1 cellular context compared by ENCODE assay signal in the genomic region with DNA sequence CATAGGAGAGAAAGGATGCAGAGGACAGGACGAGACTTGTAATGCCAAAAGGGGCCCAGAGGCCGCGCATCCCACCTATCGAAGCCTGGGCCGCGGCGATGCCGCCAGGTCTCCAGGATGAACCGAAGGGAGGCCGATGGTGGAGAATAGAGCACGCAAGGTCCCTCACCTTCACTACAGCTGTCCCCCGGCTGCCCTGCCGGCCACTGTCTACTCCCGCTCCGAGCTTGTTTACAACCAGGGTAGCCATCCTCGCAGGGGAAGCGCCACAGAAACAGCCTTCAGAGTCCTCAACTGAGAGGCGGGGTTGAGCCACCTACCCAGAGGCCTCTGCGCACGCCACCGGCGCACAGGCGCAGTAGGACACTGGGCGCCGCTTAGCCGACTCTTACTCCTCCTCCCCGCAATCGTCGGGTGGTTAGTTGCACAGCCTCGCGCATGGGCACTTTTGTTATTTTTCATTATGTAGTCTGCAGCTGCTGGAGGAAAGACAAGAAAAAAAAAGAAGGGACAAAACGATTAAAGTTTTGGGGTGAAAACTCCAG.
A peak's percentile ranks its signal among the peaks of the same experiment; 100 is the strongest.
TF ChIP-seq lines count a peak whose summit lies in the region.

A gene (minus strand): TSS at position 309 of the 545 bp plus-strand sequence. CDS start 59 bp downstream, at position 250.

TF ChIP-seq in HepG2, 621 proteins besides CTCF, POLR2A, EP300 and RAD21 (continued from another document and continues in another):
- TF ChIP-seq, protein P1, sequence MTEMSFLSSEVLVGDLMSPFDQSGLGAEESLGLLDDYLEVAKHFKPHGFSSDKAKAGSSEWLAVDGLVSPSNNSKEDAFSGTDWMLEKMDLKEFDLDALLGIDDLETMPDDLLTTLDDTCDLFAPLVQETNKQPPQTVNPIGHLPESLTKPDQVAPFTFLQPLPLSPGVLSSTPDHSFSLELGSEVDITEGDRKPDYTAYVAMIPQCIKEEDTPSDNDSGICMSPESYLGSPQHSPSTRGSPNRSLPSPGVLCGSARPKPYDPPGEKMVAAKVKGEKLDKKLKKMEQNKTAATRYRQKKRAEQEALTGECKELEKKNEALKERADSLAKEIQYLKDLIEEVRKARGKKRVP (CRISPR knock-in tag; IDR thresholded peaks at IDR 0.05): no peak; a peak in 1 of 4 replicates
- TF ChIP-seq, protein P2, sequence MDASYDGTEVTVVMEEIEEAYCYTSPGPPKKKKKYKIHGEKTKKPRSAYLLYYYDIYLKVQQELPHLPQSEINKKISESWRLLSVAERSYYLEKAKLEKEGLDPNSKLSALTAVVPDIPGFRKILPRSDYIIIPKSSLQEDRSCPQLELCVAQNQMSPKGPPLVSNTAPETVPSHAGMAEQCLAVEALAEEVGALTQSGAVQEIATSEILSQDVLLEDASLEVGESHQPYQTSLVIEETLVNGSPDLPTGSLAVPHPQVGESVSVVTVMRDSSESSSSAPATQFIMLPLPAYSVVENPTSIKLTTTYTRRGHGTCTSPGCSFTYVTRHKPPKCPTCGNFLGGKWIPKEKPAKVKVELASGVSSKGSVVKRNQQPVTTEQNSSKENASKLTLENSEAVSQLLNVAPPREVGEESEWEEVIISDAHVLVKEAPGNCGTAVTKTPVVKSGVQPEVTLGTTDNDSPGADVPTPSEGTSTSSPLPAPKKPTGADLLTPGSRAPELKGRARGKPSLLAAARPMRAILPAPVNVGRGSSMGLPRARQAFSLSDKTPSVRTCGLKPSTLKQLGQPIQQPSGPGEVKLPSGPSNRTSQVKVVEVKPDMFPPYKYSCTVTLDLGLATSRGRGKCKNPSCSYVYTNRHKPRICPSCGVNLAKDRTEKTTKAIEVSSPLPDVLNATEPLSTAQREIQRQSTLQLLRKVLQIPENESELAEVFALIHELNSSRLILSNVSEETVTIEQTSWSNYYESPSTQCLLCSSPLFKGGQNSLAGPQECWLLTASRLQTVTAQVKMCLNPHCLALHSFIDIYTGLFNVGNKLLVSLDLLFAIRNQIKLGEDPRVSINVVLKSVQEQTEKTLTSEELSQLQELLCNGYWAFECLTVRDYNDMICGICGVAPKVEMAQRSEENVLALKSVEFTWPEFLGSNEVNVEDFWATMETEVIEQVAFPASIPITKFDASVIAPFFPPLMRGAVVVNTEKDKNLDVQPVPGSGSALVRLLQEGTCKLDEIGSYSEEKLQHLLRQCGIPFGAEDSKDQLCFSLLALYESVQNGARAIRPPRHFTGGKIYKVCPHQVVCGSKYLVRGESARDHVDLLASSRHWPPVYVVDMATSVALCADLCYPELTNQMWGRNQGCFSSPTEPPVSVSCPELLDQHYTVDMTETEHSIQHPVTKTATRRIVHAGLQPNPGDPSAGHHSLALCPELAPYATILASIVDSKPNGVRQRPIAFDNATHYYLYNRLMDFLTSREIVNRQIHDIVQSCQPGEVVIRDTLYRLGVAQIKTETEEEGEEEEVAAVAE (CRISPR knock-in tag; IDR thresholded peaks at IDR 0.05; ENCODE audit: borderline replicate concordance): no peak
- TF ChIP-seq SUZ12 (IDR thresholded peaks at IDR 0.05; ENCODE audit: low read depth, low read length): peak; percentile 33; the same call in 1 of the 2 replicates
- no peak for TF ChIP-seq SATB2 (CRISPR knock-in tag; IDR thresholded peaks at IDR 0.05)
- no peak for TF ChIP-seq SOX5 (CRISPR knock-in tag; IDR thresholded peaks at IDR 0.05; ENCODE audit: borderline replicate concordance)
- no peak for TF ChIP-seq ZNF773 (CRISPR knock-in tag; IDR thresholded peaks at IDR 0.05; ENCODE audit: borderline replicate concordance)
- no peak; the same call in 1 of the 2 replicates for TF ChIP-seq ZMYM4 (CRISPR knock-in tag; IDR thresholded peaks at IDR 0.05)
- TF ChIP-seq, protein P3, sequence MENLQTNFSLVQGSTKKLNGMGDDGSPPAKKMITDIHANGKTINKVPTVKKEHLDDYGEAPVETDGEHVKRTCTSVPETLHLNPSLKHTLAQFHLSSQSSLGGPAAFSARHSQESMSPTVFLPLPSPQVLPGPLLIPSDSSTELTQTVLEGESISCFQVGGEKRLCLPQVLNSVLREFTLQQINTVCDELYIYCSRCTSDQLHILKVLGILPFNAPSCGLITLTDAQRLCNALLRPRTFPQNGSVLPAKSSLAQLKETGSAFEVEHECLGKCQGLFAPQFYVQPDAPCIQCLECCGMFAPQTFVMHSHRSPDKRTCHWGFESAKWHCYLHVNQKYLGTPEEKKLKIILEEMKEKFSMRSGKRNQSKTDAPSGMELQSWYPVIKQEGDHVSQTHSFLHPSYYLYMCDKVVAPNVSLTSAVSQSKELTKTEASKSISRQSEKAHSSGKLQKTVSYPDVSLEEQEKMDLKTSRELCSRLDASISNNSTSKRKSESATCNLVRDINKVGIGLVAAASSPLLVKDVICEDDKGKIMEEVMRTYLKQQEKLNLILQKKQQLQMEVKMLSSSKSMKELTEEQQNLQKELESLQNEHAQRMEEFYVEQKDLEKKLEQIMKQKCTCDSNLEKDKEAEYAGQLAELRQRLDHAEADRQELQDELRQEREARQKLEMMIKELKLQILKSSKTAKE (CRISPR knock-in tag; IDR thresholded peaks at IDR 0.05; ENCODE audit: borderline replicate concordance): no peak
- TF ChIP-seq, protein P4, sequence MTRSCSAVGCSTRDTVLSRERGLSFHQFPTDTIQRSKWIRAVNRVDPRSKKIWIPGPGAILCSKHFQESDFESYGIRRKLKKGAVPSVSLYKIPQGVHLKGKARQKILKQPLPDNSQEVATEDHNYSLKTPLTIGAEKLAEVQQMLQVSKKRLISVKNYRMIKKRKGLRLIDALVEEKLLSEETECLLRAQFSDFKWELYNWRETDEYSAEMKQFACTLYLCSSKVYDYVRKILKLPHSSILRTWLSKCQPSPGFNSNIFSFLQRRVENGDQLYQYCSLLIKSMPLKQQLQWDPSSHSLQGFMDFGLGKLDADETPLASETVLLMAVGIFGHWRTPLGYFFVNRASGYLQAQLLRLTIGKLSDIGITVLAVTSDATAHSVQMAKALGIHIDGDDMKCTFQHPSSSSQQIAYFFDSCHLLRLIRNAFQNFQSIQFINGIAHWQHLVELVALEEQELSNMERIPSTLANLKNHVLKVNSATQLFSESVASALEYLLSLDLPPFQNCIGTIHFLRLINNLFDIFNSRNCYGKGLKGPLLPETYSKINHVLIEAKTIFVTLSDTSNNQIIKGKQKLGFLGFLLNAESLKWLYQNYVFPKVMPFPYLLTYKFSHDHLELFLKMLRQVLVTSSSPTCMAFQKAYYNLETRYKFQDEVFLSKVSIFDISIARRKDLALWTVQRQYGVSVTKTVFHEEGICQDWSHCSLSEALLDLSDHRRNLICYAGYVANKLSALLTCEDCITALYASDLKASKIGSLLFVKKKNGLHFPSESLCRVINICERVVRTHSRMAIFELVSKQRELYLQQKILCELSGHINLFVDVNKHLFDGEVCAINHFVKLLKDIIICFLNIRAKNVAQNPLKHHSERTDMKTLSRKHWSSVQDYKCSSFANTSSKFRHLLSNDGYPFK (CRISPR knock-in tag; IDR thresholded peaks at IDR 0.05; ENCODE audit: borderline replicate concordance): peak; percentile 55; the same call in 1 of the 2 replicates
- no peak for TF ChIP-seq KLF11 (CRISPR knock-in tag; IDR thresholded peaks at IDR 0.05)
- TF ChIP-seq, protein P5, sequence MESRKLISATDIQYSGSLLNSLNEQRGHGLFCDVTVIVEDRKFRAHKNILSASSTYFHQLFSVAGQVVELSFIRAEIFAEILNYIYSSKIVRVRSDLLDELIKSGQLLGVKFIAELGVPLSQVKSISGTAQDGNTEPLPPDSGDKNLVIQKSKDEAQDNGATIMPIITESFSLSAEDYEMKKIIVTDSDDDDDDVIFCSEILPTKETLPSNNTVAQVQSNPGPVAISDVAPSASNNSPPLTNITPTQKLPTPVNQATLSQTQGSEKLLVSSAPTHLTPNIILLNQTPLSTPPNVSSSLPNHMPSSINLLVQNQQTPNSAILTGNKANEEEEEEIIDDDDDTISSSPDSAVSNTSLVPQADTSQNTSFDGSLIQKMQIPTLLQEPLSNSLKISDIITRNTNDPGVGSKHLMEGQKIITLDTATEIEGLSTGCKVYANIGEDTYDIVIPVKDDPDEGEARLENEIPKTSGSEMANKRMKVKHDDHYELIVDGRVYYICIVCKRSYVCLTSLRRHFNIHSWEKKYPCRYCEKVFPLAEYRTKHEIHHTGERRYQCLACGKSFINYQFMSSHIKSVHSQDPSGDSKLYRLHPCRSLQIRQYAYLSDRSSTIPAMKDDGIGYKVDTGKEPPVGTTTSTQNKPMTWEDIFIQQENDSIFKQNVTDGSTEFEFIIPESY (CRISPR knock-in tag; IDR thresholded peaks at IDR 0.05): no peak
- TF ChIP-seq, protein P6, sequence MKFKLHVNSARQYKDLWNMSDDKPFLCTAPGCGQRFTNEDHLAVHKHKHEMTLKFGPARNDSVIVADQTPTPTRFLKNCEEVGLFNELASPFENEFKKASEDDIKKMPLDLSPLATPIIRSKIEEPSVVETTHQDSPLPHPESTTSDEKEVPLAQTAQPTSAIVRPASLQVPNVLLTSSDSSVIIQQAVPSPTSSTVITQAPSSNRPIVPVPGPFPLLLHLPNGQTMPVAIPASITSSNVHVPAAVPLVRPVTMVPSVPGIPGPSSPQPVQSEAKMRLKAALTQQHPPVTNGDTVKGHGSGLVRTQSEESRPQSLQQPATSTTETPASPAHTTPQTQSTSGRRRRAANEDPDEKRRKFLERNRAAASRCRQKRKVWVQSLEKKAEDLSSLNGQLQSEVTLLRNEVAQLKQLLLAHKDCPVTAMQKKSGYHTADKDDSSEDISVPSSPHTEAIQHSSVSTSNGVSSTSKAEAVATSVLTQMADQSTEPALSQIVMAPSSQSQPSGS (CRISPR knock-in tag; IDR thresholded peaks at IDR 0.05): peak; percentile 19; the same call in 1 of the 2 replicates
- no peak for TF ChIP-seq NR1H2 (CRISPR knock-in tag; IDR thresholded peaks at IDR 0.05; ENCODE audit: borderline replicate concordance, low read depth)
- no peak for TF ChIP-seq CBX2 (IDR thresholded peaks at IDR 0.05; ENCODE audit: low read depth, low read length)
- no peak for TF ChIP-seq CBX2 (CRISPR knock-in tag; IDR thresholded peaks at IDR 0.05; ENCODE audit: low read depth)
- no peak for TF ChIP-seq ZNF629 (CRISPR knock-in tag; conservative IDR thresholded peaks at IDR 0.05)
- TF ChIP-seq, protein P7, sequence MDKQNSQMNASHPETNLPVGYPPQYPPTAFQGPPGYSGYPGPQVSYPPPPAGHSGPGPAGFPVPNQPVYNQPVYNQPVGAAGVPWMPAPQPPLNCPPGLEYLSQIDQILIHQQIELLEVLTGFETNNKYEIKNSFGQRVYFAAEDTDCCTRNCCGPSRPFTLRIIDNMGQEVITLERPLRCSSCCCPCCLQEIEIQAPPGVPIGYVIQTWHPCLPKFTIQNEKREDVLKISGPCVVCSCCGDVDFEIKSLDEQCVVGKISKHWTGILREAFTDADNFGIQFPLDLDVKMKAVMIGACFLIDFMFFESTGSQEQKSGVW (CRISPR knock-in tag; IDR thresholded peaks at IDR 0.05; ENCODE audit: borderline replicate concordance): no peak
- TF ChIP-seq, protein P8, sequence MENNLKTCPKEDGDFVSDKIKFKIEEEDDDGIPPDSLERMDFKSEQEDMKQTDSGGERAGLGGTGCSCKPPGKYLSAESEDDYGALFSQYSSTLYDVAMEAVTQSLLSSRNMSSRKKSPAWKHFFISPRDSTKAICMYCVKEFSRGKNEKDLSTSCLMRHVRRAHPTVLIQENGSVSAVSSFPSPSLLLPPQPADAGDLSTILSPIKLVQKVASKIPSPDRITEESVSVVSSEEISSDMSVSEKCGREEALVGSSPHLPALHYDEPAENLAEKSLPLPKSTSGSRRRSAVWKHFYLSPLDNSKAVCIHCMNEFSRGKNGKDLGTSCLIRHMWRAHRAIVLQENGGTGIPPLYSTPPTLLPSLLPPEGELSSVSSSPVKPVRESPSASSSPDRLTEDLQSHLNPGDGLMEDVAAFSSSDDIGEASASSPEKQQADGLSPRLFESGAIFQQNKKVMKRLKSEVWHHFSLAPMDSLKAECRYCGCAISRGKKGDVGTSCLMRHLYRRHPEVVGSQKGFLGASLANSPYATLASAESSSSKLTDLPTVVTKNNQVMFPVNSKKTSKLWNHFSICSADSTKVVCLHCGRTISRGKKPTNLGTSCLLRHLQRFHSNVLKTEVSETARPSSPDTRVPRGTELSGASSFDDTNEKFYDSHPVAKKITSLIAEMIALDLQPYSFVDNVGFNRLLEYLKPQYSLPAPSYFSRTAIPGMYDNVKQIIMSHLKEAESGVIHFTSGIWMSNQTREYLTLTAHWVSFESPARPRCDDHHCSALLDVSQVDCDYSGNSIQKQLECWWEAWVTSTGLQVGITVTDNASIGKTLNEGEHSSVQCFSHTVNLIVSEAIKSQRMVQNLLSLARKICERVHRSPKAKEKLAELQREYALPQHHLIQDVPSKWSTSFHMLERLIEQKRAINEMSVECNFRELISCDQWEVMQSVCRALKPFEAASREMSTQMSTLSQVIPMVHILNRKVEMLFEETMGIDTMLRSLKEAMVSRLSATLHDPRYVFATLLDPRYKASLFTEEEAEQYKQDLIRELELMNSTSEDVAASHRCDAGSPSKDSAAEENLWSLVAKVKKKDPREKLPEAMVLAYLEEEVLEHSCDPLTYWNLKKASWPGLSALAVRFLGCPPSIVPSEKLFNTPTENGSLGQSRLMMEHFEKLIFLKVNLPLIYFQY (CRISPR knock-in tag; IDR thresholded peaks at IDR 0.05; ENCODE audit: borderline replicate concordance): no peak
- peak; percentile 58; the same call in 1 of the 2 replicates for TF ChIP-seq SRY (CRISPR knock-in tag; IDR thresholded peaks at IDR 0.05)
- no peak for TF ChIP-seq ZNF329 (CRISPR knock-in tag; IDR thresholded peaks at IDR 0.05; ENCODE audit: low read depth)
- no peak for TF ChIP-seq ZNF282 (IDR thresholded peaks at IDR 0.05; ENCODE audit: partially characterized antibody)
- TF ChIP-seq ATF7-NPFF (CRISPR knock-in tag; IDR thresholded peaks at IDR 0.05; ENCODE audit: low read depth): no peak
- TF ChIP-seq, protein P9, sequence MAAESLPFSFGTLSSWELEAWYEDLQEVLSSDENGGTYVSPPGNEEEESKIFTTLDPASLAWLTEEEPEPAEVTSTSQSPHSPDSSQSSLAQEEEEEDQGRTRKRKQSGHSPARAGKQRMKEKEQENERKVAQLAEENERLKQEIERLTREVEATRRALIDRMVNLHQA (CRISPR knock-in tag; IDR thresholded peaks at IDR 0.05): no peak
- no peak for TF ChIP-seq KLF15 (CRISPR knock-in tag; IDR thresholded peaks at IDR 0.05; ENCODE audit: borderline replicate concordance)
- TF ChIP-seq, protein P10, sequence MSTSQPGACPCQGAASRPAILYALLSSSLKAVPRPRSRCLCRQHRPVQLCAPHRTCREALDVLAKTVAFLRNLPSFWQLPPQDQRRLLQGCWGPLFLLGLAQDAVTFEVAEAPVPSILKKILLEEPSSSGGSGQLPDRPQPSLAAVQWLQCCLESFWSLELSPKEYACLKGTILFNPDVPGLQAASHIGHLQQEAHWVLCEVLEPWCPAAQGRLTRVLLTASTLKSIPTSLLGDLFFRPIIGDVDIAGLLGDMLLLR (CRISPR knock-in tag; IDR thresholded peaks at IDR 0.05): 0 out of 2 replicates have a peak, but pooled peaks have one; percentile 35
- TF ChIP-seq, protein P11, sequence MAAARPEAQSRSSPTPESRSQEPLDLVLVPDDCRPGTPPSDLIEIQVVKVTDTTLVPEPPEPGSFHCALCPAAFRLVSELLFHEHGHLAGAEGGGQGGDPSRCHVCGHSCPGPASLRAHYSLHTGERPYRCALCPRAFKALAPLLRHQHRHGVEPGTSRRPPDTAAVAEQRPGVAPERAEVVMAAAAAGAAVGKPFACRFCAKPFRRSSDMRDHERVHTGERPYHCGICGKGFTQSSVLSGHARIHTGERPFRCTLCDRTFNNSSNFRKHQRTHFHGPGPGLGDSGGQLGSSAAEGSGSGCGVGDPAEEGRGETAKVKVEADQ (CRISPR knock-in tag; IDR thresholded peaks at IDR 0.05; ENCODE audit: borderline replicate concordance): no peak
- TF ChIP-seq ZNF841 (CRISPR knock-in tag; IDR thresholded peaks at IDR 0.05; ENCODE audit: borderline replicate concordance): no peak
